8 cellular contexts compared by ENCODE assay signal in genomic region chr1:1614204-1614953, GRCh38. TPM values are rescaled to one million over a fixed set of nuclear protein-coding genes. Genes with fewer than 3 reads are reported as not detected.
A peak's percentile ranks its signal among the peaks of the same experiment; 100 is the strongest.
DNase-seq lines count a peak whose midpoint lies in the region; ATAC-seq and TF ChIP-seq lines count a peak whose summit lies in the region.

No MANE protein-coding gene starts in this region.

- H3K4me3 Mint-ChIP-seq in mesothelial cell of epicardium = peak overlapping the region; percentile 97

- peak overlapping the region; percentile 57 for H3K27ac ChIP-seq in ectodermal cell (ENCODE audit: insufficient read depth, low read depth, low read length, poor library complexity, severe bottlenecking)

- no peak for ATAC-seq in HG02678 (IDR thresholded peaks at IDR 0.05; ENCODE audit: unreplicated experiment)
- ATAC-seq in GM21381 (IDR thresholded peaks at IDR 0.05; ENCODE audit: unreplicated experiment) = no peak

- no peaks in the 10 kb centered on the region for H3K27me3 Mint-ChIP-seq in mesothelial cell of epicardium (ENCODE audit: low read depth)

- H3K4me1 Mint-ChIP-seq in mesothelial cell of epicardium = peaks cover 30% of the 10 kb centered on the region

- peaks cover 16% of the 10 kb centered on the region for H3K4me1 ChIP-seq in ectodermal cell (ENCODE audit: control insufficient read depth, insufficient read depth, low read length)

- H3K27ac Mint-ChIP-seq in mesothelial cell of epicardium = peak overlapping the region; percentile 99

- DNase-seq in BJ (ENCODE audit: low read depth) (no peak), KG1 (lab: John Stamatoyannopoulos, UW) (peak; percentile 29), mesothelial cell of epicardium (ENCODE audit: low spot score in 2 of 2, unreplicated experiment in 2 of 2) (no peak)
- DNase-seq in activated CD4-positive, alpha-beta T cell treated with anti-CD3 and anti-CD28 coated beads for 4 hours = peak; percentile 63 to 70
- DNase-seq in stimulated activated naive CD4-positive, alpha-beta T cell (lab: John Stamatoyannopoulos, UW) = peak; percentile 54 to 73 (median 64)

- peaks cover 8% of the 10 kb centered on the region for H3K36me3 Mint-ChIP-seq in mesothelial cell of epicardium

- WGBS in ectodermal cell, 2 experiments = 50 to 52% methylated on average over 30 of the region's 30 CpGs

- H3K4me3 ChIP-seq in BJ (ENCODE audit: low read depth, low read length) (peak overlapping the region; percentile 100), ectodermal cell (ENCODE audit: insufficient read depth, low read depth, low read length) (peak overlapping the region; percentile 94)

- TF ChIP-seq CTCF in BJ (IDR thresholded peaks at IDR 0.05; ENCODE audit: insufficient read depth, low read depth, low read length) = no peak
- no peak for TF ChIP-seq CTCF in mesothelial cell of epicardium (IDR thresholded peaks at IDR 0.05; ENCODE audit: unreplicated experiment)

- H3K36me3 ChIP-seq in BJ (ENCODE audit: control insufficient read depth, insufficient read depth, low read length) = peaks cover 11% of the 10 kb centered on the region
- H3K36me3 ChIP-seq in ectodermal cell (ENCODE audit: control insufficient read depth, insufficient read depth, low read length) = peaks cover 4% of the 10 kb centered on the region

- H3K27me3 ChIP-seq in BJ (ENCODE audit: control insufficient read depth, insufficient read depth, low read length) (no peaks in the 10 kb centered on the region), ectodermal cell (ENCODE audit: control insufficient read depth, insufficient read depth, low read length, poor library complexity, severe bottlenecking) (no peaks in the 10 kb centered on the region)

- CTCF ChIA-PET in BJ (lab: Yijun Ruan, JAX) = interaction anchor here (3.4 kb wide), 1 partner anchor 11 kb away, joined by 13 read pairs; no protein-coding TSS in a partner anchor

- POLR2A ChIA-PET in BJ (lab: Charles Lee) = no interaction called here

- H3K9me3 ChIP-seq in ectodermal cell (ENCODE audit: control insufficient read depth, low read length) = no peaks in the 10 kb centered on the region

- H3K9me3 Mint-ChIP-seq in mesothelial cell of epicardium = no peaks in the 10 kb centered on the region

RNA-seq across cellular contexts. Expression of gene MIB2, which starts 0.9 kb away (rescaled TPM):
- polyA plus RNA-seq in BJ (2011; rRNA removed) = 14.8 and 23.1 TPM in 2 replicates
- polyA minus RNA-seq in BJ (2011; rRNA and poly(A)+ RNA removed) = 14.0 and 15.6 TPM in 2 replicates
- 58.6 TPM for polyA plus RNA-seq in ectodermal cell (2013, experiment 1 of 4)
- 53.6 TPM for polyA plus RNA-seq in ectodermal cell (2013, experiment 2 of 4)
- 49.8 TPM for polyA plus RNA-seq in ectodermal cell (2013, experiment 3 of 4)
- polyA plus RNA-seq in ectodermal cell (2013, experiment 4 of 4) = 50.5 TPM
- total RNA-seq in mesothelial cell of epicardium = 110 to 117 TPM (median 112 TPM) in 3 replicates

RNA-seq across cellular contexts. Expression of gene FNDC10, which starts 14.4 kb away (rescaled TPM):
- 2.7 and 4.4 TPM in 2 replicates for polyA plus RNA-seq in BJ (2011; rRNA removed)
- polyA minus RNA-seq in BJ (2011; rRNA and poly(A)+ RNA removed) = 2.5 and 3.5 TPM in 2 replicates
- polyA plus RNA-seq in ectodermal cell (2013, experiment 1 of 4) = 9.6 TPM
- polyA plus RNA-seq in ectodermal cell (2013, experiment 2 of 4) = 8.0 TPM
- polyA plus RNA-seq in ectodermal cell (2013, experiment 3 of 4) = 7.6 TPM
- 7.1 TPM for polyA plus RNA-seq in ectodermal cell (2013, experiment 4 of 4)
- total RNA-seq in mesothelial cell of epicardium = 5.4 to 6.2 TPM (median 5.4 TPM) in 3 replicates

RNA-seq across cellular contexts. Expression of gene MMP23B, which starts 17.6 kb away (rescaled TPM):
- polyA plus RNA-seq in BJ (2011; rRNA removed) = 3.1 and 5.7 TPM in 2 replicates
- 0.85 and 0.87 TPM in 2 replicates for polyA minus RNA-seq in BJ (2011; rRNA and poly(A)+ RNA removed)
- polyA plus RNA-seq in ectodermal cell (2013, experiment 1 of 4) = 7.1 TPM
- polyA plus RNA-seq in ectodermal cell (2013, experiment 2 of 4) = 9.0 TPM
- polyA plus RNA-seq in ectodermal cell (2013, experiment 3 of 4) = 10.0 TPM
- polyA plus RNA-seq in ectodermal cell (2013, experiment 4 of 4) = 13.4 TPM
- 63.8 to 70.3 TPM (median 65.4 TPM) in 3 replicates for total RNA-seq in mesothelial cell of epicardium

RNA-seq across cellular contexts. Expression of gene SSU72, which starts 39.7 kb away (rescaled TPM):
- polyA plus RNA-seq in BJ (2011; rRNA removed) = 101 and 121 TPM in 2 replicates
- polyA minus RNA-seq in BJ (2011; rRNA and poly(A)+ RNA removed) = 55.6 and 75.1 TPM in 2 replicates
- polyA plus RNA-seq in ectodermal cell (2013, experiment 1 of 4) = 161 TPM
- 152 TPM for polyA plus RNA-seq in ectodermal cell (2013, experiment 2 of 4)
- polyA plus RNA-seq in ectodermal cell (2013, experiment 3 of 4) = 140 TPM
- polyA plus RNA-seq in ectodermal cell (2013, experiment 4 of 4) = 158 TPM
- 97.2 to 98.8 TPM (median 97.4 TPM) in 3 replicates for total RNA-seq in mesothelial cell of epicardium

RNA-seq across cellular contexts. Expression of gene CDK11B, which starts 44.4 kb away (rescaled TPM):
- 5.9 and 6.3 TPM in 2 replicates for polyA plus RNA-seq in BJ (2011; rRNA removed)
- polyA minus RNA-seq in BJ (2011; rRNA and poly(A)+ RNA removed) = 2.4 and 4.7 TPM in 2 replicates
- polyA plus RNA-seq in ectodermal cell (2013, experiment 1 of 4) = 59.8 TPM
- polyA plus RNA-seq in ectodermal cell (2013, experiment 2 of 4) = 57.5 TPM
- polyA plus RNA-seq in ectodermal cell (2013, experiment 3 of 4) = 42.4 TPM
- 47.3 TPM for polyA plus RNA-seq in ectodermal cell (2013, experiment 4 of 4)
- 25.2 to 27.2 TPM (median 26.6 TPM) in 3 replicates for total RNA-seq in mesothelial cell of epicardium

Comparison
In these comparisons a context has a peak if more than half of its experiments do, and no peak if none do; other contexts are left out.
1. DNase-seq: peak in KG1 (single experiment), activated CD4-positive, alpha-beta T cell treated with anti-CD3 and anti-CD28 coated beads for 4 hours (2 of 2) and stimulated activated naive CD4-positive, alpha-beta T cell (6 of 6); none in BJ (single experiment) and mesothelial cell of epicardium (0 of 2).